Comparison of ENCODE assay signal across 2 cellular contexts in the genomic region with DNA sequence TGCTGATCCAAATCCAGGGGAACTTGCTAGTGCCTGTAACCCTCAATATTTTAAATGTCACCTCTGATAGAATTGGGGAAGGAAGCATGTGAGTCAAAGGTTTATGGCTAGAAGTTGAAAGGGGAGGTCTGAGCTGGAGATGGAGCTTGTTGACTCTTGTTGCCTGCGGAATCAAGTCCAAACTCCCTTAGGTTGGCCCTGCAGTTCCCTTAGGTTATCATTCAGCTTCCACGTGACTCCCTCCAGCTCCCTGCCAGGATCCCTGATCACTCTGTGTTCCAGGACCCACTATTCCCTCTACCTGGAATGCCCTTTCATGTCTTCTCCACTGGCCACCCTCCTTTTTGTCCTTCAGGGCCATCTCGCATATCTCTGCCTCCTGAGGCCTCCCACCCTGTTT.
TF ChIP-seq lines count a peak whose summit lies in the region.

No MANE protein-coding gene starts in this region.

TF ChIP-seq in HepG2, 621 proteins besides CTCF, POLR2A, EP300 and RAD21:
- TF ChIP-seq, protein P1, sequence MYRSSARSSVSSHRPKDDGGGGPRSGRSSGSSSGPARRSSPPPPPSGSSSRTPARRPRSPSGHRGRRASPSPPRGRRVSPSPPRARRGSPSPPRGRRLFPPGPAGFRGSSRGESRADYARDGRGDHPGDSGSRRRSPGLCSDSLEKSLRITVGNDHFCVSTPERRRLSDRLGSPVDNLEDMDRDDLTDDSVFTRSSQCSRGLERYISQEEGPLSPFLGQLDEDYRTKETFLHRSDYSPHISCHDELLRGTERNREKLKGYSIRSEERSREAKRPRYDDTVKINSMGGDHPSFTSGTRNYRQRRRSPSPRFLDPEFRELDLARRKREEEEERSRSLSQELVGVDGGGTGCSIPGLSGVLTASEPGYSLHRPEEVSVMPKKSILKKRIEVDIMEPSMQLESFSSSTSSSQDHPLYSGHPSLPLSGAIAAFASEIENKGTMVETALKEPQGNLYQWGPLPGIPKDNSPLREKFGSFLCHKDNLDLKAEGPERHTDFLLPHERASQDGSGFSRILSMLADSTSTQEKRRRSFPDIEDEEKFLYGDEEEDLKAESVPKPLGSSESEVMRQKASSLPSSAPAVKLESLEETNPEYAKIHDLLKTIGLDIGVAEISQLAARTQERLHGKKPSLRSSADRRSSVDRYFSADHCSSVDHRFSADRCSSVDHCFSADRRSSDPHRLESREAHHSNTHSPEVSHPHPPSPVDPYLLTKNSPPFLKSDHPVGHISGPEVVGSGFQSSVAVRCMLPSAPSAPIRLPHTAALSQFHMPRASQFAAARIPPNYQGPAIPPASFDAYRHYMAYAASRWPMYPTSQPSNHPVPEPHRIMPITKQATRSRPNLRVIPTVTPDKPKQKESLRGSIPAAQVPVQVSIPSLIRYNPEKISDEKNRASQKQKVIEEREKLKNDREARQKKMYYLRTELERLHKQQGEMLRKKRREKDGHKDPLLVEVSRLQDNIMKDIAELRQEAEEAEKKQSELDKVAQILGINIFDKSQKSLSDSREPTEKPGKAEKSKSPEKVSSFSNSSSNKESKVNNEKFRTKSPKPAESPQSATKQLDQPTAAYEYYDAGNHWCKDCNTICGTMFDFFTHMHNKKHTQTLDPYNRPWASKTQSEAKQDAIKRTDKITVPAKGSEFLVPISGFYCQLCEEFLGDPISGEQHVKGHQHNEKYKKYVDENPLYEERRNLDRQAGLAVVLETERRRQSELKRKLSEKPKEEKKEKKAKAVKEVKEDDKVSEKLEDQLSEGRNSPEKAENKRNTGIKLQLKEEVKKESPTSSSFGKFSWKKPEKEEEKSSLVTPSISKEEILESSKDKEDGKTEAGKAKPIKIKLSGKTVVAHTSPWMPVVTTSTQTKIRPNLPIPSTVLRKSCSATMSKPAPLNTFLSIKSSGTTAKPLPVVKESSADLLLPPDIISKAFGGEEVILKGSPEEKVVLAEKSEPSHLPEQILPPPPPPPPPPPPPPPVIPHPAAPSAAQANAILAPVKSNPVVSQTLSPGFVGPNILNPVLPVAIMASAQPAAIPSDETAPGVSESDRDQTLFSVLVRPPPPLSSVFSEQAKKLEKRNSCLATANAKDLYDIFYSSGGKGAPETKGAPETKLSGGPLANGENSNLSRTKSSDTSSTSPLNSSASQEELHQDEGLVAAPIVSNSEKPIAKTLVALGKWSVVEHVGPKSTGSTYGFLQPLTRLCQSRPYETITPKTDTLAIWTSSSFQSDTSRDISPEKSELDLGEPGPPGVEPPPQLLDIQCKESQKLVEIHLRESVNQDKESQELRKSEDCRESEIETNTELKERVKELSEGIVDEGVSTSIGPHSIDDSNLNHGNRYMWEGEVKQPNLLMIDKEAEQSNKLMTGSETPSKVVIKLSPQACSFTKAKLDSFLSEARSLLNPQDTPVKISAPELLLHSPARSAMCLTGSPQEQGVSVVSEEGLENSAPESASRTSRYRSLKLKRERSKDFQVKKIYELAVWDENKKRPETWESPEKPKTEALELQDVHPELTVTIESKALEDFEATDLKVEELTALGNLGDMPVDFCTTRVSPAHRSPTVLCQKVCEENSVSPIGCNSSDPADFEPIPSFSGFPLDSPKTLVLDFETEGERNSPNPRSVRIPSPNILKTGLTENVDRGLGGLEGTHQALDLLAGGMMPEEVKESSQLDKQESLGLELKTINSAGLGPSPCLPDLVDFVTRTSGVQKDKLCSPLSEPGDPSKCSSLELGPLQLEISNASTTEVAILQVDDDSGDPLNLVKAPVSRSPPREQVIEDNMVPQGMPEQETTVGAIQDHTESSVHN (CRISPR knock-in tag; IDR thresholded peaks at IDR 0.05), result no peak
- peak; percentile 87; the same call in 1 of the 2 replicates for TF ChIP-seq ZNF441 (CRISPR knock-in tag; IDR thresholded peaks at IDR 0.05; ENCODE audit: borderline replicate concordance)

TF ChIP-seq in GM12891, 5 proteins besides CTCF, POLR2A, EP300 and RAD21:
- TF ChIP-seq POLR2AphosphoS5 (IDR thresholded peaks at IDR 0.05; ENCODE audit: low read depth, low read length), result no peak
- no peak for TF ChIP-seq TAF1 (IDR thresholded peaks at IDR 0.05; ENCODE audit: low read depth, low read length)
- TF ChIP-seq POU2F2 (IDR thresholded peaks at IDR 0.05; ENCODE audit: low read depth, low read length), result no peak
- TF ChIP-seq PAX5 (IDR thresholded peaks at IDR 0.05; ENCODE audit: insufficient read depth, low read length, severe bottlenecking), result no peak
- TF ChIP-seq SPI1 (IDR thresholded peaks at IDR 0.05; ENCODE audit: low read depth, low read length), result no peak
